Comparison of ENCODE assay signal across 9 cellular contexts in genomic region chr5:149636861-149637246, GRCh38. TPM values are rescaled to one million over a fixed set of nuclear protein-coding genes. Genes with fewer than 3 reads are reported as not detected.
DNase-seq lines count a peak whose midpoint lies in the region; ATAC-seq and TF ChIP-seq lines count a peak whose summit lies in the region.
"Had no signal": no experiment of that assay in that cellular context is flagged by ENCODE, and none has a peak within 500 bp of the region (broad histone marks: within the 10 kb centered on the region; RNA-seq: fewer than 3 reads in every experiment).

No MANE protein-coding gene starts in this region.

- H3K79me2 ChIP-seq in MM.1S (ENCODE audit: low read length) (no peaks in the 10 kb centered on the region), SK-N-SH (ENCODE audit: insufficient read depth) (no peaks in the 10 kb centered on the region)

- peaks cover 12% of the 10 kb centered on the region for H3K4me1 ChIP-seq in MM.1S (ENCODE audit: low read length)
- peaks cover 0 to 12% of the 10 kb centered on the region in 2 experiments; a peak in 1 of 4 replicates for H3K4me1 ChIP-seq in SK-N-SH (ENCODE audit: control insufficient read depth in 1 of 2, insufficient read depth in 2 of 2, low read depth in 1 of 2, low read length in 1 of 2)
- peaks cover 6% of the 10 kb centered on the region for H3K4me1 ChIP-seq in colonic mucosa

- peak; percentile 99 for TF ChIP-seq RAD21 in SK-N-SH (IDR thresholded peaks at IDR 0.05; ENCODE audit: low read length)

- H4K20me1 ChIP-seq in MM.1S (ENCODE audit: insufficient read depth, low read length) (no peaks in the 10 kb centered on the region), SK-N-SH (ENCODE audit: insufficient read depth) (no peaks in the 10 kb centered on the region)

- DNase-seq in MM.1S (peak; percentile 27), SK-N-SH (peak; percentile 81), colonic mucosa (peak; percentile 90), left colon (peak in 1 of 2 donors; percentile 99), stromal cell of bone marrow (ENCODE audit: low read depth) (peak; percentile 44)

- H2AFZ ChIP-seq in MM.1S (ENCODE audit: low read length) (no peak overlapping the region), SK-N-SH (ENCODE audit: low read depth) (no peak overlapping the region)

- H3K9ac ChIP-seq in MM.1S (ENCODE audit: low read length) (no peak overlapping the region), SK-N-SH (no peak overlapping the region), colonic mucosa (ENCODE audit: low read depth in 2 of 2, low read length in 2 of 2) (no peak overlapping the region)

- H3K4me2 ChIP-seq in MM.1S (ENCODE audit: low read depth, low read length) (no peak overlapping the region), SK-N-SH (no peak overlapping the region)

- peak; percentile 51 for ATAC-seq in GM18502 (IDR thresholded peaks at IDR 0.05; ENCODE audit: poor library complexity, unreplicated experiment)
- ATAC-seq in left colon, result peak; percentile 35
- no peak for ATAC-seq in GM18873 (IDR thresholded peaks at IDR 0.05; ENCODE audit: low FRiP score, unreplicated experiment)

- H3K27ac ChIP-seq in C4-2B, result no peak overlapping the region
- no peak overlapping the region for H3K27ac ChIP-seq in MM.1S (ENCODE audit: low read length)
- H3K27ac ChIP-seq in SK-N-SH (ENCODE audit: low read depth in 2 of 2, low read length in 1 of 2), result no peak overlapping the region
- no peak overlapping the region for H3K27ac ChIP-seq in colonic mucosa
- H3K27ac ChIP-seq: SK-N-MC had no signal

- H3K36me3 ChIP-seq in MM.1S (replicated peaks; ENCODE audit: insufficient read depth, low read length) (no peaks in the 10 kb centered on the region), SK-N-SH (replicated peaks in 1 of 2; ENCODE audit: control insufficient read depth in 1 of 2, insufficient read depth in 2 of 2, low read length in 1 of 2) (no peaks in the 10 kb centered on the region), colonic mucosa (no peaks in the 10 kb centered on the region)

- TF ChIP-seq EP300 in SK-N-SH (IDR thresholded peaks at IDR 0.05; ENCODE audit: borderline replicate concordance in 1 of 2, low read depth in 1 of 2, low read length in 1 of 2), result no peak

- H3F3A ChIP-seq in MM.1S (ENCODE audit: insufficient read depth, low read length) (no peaks in the 10 kb centered on the region), SK-N-SH (replicated peaks; ENCODE audit: insufficient read depth) (no peaks in the 10 kb centered on the region)

- CTCF ChIA-PET in SK-N-SH (lab: Yijun Ruan, JAX), result interaction anchor here (0.6 to 22.1 kb wide), 48 partner anchors 8 to 576 kb away, joined by 3 to 730 read pairs (median 4); partner anchors contain the start of genes HMGXB3 and TIGD6

- no peaks in the 10 kb centered on the region for H3K9me3 ChIP-seq in MM.1S (replicated peaks; ENCODE audit: insufficient read depth, low read length)
- H3K9me3 ChIP-seq in SK-N-SH, result no peaks in the 10 kb centered on the region
- no peaks in the 10 kb centered on the region for H3K9me3 ChIP-seq in colonic mucosa

- no peaks in the 10 kb centered on the region for H3K27me3 ChIP-seq in MM.1S (replicated peaks; ENCODE audit: insufficient read depth, low read length)
- no peaks in the 10 kb centered on the region for H3K27me3 ChIP-seq in SK-N-SH (ENCODE audit: insufficient read depth)
- no peaks in the 10 kb centered on the region for H3K27me3 ChIP-seq in colonic mucosa

- no peak overlapping the region for H3K4me3 ChIP-seq in MM.1S (ENCODE audit: low read length)
- H3K4me3 ChIP-seq in SK-N-SH (ENCODE audit: low read depth in 2 of 2, low read length in 1 of 2), result peak overlapping the region in 1 of 2 experiments; percentile 43; a peak in 1 of 4 replicates
- H3K4me3 ChIP-seq in colonic mucosa, result no peak overlapping the region
- H3K4me3 ChIP-seq: SK-N-MC had no signal

- intact Hi-C loops in colonic mucosa (cut with DNase I), result loop anchor here (2.0 to 5.0 kb wide), 2 partner anchors 192 to 355 kb away; no protein-coding TSS in a partner anchor
- intact Hi-C loops in left colon (cut with DNase I, micrococcal nuclease), result loop anchor here (5.0 kb wide), 1 partner anchor 190 kb away; no protein-coding TSS in a partner anchor

- no peaks in the 10 kb centered on the region for H3K9me2 ChIP-seq in MM.1S (replicated peaks; ENCODE audit: insufficient read depth, low read length)
- H3K9me2 ChIP-seq in SK-N-SH, result no peaks in the 10 kb centered on the region

- POLR2A ChIA-PET in SK-N-SH (lab: Yijun Ruan, JAX), result interaction anchor here (0.6 to 0.7 kb wide), 2 partner anchors 48 to 1345 kb away, joined by 3 read pairs; no protein-coding TSS in a partner anchor

- 42% methylated on average over 5 of the region's 6 CpGs for WGBS in SK-N-SH (ENCODE audit: low lambda C conversion rate)

- TF ChIP-seq CTCF in C4-2B (conservative IDR thresholded peaks at IDR 0.05) (peak; percentile 92), MM.1S (IDR thresholded peaks at IDR 0.05; ENCODE audit: low read length) (peak; percentile 88), SK-N-SH (IDR thresholded peaks at IDR 0.05) (peak; percentile 84), colonic mucosa (IDR thresholded peaks at IDR 0.05) (peak; percentile 83)

TF ChIP-seq in SK-N-SH, 30 proteins besides CTCF, POLR2A, EP300 and RAD21:
- TF ChIP-seq GABPA (IDR thresholded peaks at IDR 0.05; ENCODE audit: low read depth) (no peak), FOSL2 (IDR thresholded peaks at IDR 0.05; ENCODE audit: borderline replicate concordance, low read depth) (no peak), POLR2AphosphoS5 (IDR thresholded peaks at IDR 0.05; ENCODE audit: low read depth, low read length) (no peak), SMC3 (IDR thresholded peaks at IDR 0.05; ENCODE audit: low read depth, low read length) (peak; percentile 99)

RNA-seq across cellular contexts. Expression of gene ARHGEF37, which starts 55.6 kb away (rescaled TPM):
- polyA plus RNA-seq in SK-N-SH (2012; rRNA removed), result 0.94 and 1.3 TPM in 2 replicates
- 0.76 and 1.1 TPM in 2 replicates for polyA plus RNA-seq in SK-N-SH (2012; cell fraction: cytosol; rRNA removed)
- polyA plus RNA-seq in SK-N-SH (2012; cell fraction: nucleus; rRNA removed), result 1.2 and 2.1 TPM in 2 replicates
- 10 to 100 TPM; 11.9 to 15.7 TPM for total RNA-seq in colonic mucosa
- total RNA-seq in left colon, result 10 to 100 TPM; 14.2 to 23.5 TPM
